Comparison of ENCODE assay signal across 11 cellular contexts in genomic region chr6:118354641-118355040, GRCh38.
A peak's percentile ranks its signal among the peaks of the same experiment; 100 is the strongest.
DNase-seq lines count a peak whose midpoint lies in the region; ATAC-seq lines count a peak whose summit lies in the region.
"Had no signal": no experiment of that assay in that cellular context is flagged by ENCODE, and none has a peak within 500 bp of the region (broad histone marks: within the 10 kb centered on the region; RNA-seq: fewer than 3 reads in every experiment).

No MANE protein-coding gene starts in this region.

- H3K27me3 ChIP-seq in effector memory CD4-positive, alpha-beta T cell (replicated peaks; ENCODE audit: control insufficient read depth, insufficient read depth, low read length, poor library complexity, severe bottlenecking) = no peaks in the 10 kb centered on the region
- H3K27me3 ChIP-seq: tibial artery had no signal

- H3K9me3 Mint-ChIP-seq in stimulated activated memory B cell treated with anti-CD40 and anti-IgM and Interleukin-4, amounts not matched to agents 10 μg/mL and 1 μg/mL and 100 μg/mL, for 72 hours = no peaks in the 10 kb centered on the region

- H3K27me3 Mint-ChIP-seq in stimulated activated memory B cell treated with anti-CD40 and anti-IgM and Interleukin-4, amounts not matched to agents 10 μg/mL and 1 μg/mL and 100 μg/mL, for 72 hours = peaks cover 24% of the 10 kb centered on the region

- H3K4me1 ChIP-seq in effector memory CD4-positive, alpha-beta T cell (ENCODE audit: control insufficient read depth, insufficient read depth, low read length, poor library complexity, severe bottlenecking) = no peaks in the 10 kb centered on the region
- H3K4me1 ChIP-seq: Caco-2 had no signal

- ATAC-seq in GM19025 (IDR thresholded peaks at IDR 0.05; ENCODE audit: low read depth, unreplicated experiment) (peak; percentile 90), GM21723 (IDR thresholded peaks at IDR 0.05; ENCODE audit: unreplicated experiment) (peak; percentile 99), HG03103 (IDR thresholded peaks at IDR 0.05; ENCODE audit: low read depth, unreplicated experiment) (peak; percentile 99)
- peak; percentile 74 for ATAC-seq in stimulated activated memory B cell treated with anti-CD40 and anti-IgM and Interleukin-4, amounts not matched to agents 10 μg/mL and 1 μg/mL and 100 μg/mL, for 72 hours

- no peak overlapping the region for H3K4me3 ChIP-seq in effector memory CD4-positive, alpha-beta T cell (ENCODE audit: insufficient read depth, low read depth, low read length, poor library complexity, severe bottlenecking)
- H3K4me3 ChIP-seq: tibial artery had no signal

- DNase-seq in NCI-H2196 treated with DMSO at 0.1 percent for 48 hours (lab: John Stamatoyannopoulos, UW; ENCODE audit: unreplicated experiment) = no peak
- DNase-seq in effector memory CD4-positive, alpha-beta T cell = no peak
- no peak for DNase-seq in central memory CD4-positive, alpha-beta T cell
- DNase-seq: Caco-2, NCI-H2081 treated with DMSO at 0.1 percent for 48 hours, tibial artery had no signal

- peaks cover 9% of the 10 kb centered on the region for H3K4me1 Mint-ChIP-seq in stimulated activated memory B cell treated with anti-CD40 and anti-IgM and Interleukin-4, amounts not matched to agents 10 μg/mL and 1 μg/mL and 100 μg/mL, for 72 hours

- no peaks in the 10 kb centered on the region for H3K36me3 Mint-ChIP-seq in stimulated activated memory B cell treated with anti-CD40 and anti-IgM and Interleukin-4, amounts not matched to agents 10 μg/mL and 1 μg/mL and 100 μg/mL, for 72 hours

- no peaks in the 10 kb centered on the region for H3K9me3 ChIP-seq in effector memory CD4-positive, alpha-beta T cell (ENCODE audit: control insufficient read depth, low read length)
- H3K9me3 ChIP-seq: Caco-2, tibial artery had no signal

- no peak overlapping the region for H3K27ac ChIP-seq in effector memory CD4-positive, alpha-beta T cell (ENCODE audit: insufficient read depth, low read length, poor library complexity, severe bottlenecking)
- H3K27ac ChIP-seq: tibial artery had no signal

- H3K4me3 Mint-ChIP-seq in stimulated activated memory B cell treated with anti-CD40 and anti-IgM and Interleukin-4, amounts not matched to agents 10 μg/mL and 1 μg/mL and 100 μg/mL, for 72 hours = no peak overlapping the region
- H3K4me3 Mint-ChIP-seq: IgD-negative memory B cell had no signal

- H3K36me3 ChIP-seq in effector memory CD4-positive, alpha-beta T cell (ENCODE audit: control insufficient read depth, insufficient read depth, low read length) = no peaks in the 10 kb centered on the region
- H3K36me3 ChIP-seq: tibial artery had no signal

- H3K27ac Mint-ChIP-seq in stimulated activated memory B cell treated with anti-CD40 and anti-IgM and Interleukin-4, amounts not matched to agents 10 μg/mL and 1 μg/mL and 100 μg/mL, for 72 hours = no peak overlapping the region
- H3K27ac Mint-ChIP-seq: IgD-negative memory B cell had no signal
